ENCODE assay signal across 7 cellular contexts in the genomic region with DNA sequence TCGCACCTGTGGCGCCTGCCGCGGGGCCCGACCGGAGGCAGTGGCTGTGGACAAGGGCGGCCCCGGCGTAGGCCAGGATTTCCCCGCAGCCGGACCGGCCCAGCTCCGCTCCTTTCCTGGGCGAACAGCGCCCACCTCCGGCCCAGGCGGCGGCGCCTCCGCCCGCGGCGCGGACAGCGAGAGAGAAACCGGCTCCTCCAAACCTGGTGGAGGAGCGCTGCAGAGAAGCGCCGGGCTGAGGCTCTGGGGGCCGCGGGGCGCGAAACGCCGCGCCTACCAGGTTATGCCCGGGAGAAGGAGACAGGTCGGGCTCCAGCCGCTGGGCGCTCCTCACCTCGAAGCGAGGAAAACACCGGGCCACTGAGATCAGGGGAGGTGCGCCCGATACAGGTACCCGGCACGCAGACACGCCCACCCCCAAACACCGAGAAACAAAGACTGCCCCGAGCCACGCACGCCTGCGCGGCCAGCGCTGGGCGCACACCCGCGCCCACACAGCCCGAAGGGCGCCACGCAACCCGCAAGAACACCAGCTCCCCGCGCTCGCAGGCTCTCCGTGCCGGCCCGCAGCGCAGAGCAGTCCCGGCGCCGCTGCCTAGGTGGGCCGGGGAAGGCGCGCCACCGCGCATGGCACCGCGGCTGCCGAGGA. TPM values are rescaled to one million over a fixed set of nuclear protein-coding genes. Genes with fewer than 3 reads are reported as not detected.
A peak's percentile ranks its signal among the peaks of the same experiment; 100 is the strongest.
DNase-seq lines count a peak whose midpoint lies in the region; ATAC-seq and TF ChIP-seq lines count a peak whose summit lies in the region.

No MANE protein-coding gene starts in this region.

- peak; percentile 46 for ATAC-seq in GM21526 (IDR thresholded peaks at IDR 0.05; ENCODE audit: low FRiP score, unreplicated experiment)
- ATAC-seq in heart left ventricle: peak; percentile 17 to 70 (median 66)
- no peak for ATAC-seq in HG03135 (IDR thresholded peaks at IDR 0.05; ENCODE audit: unreplicated experiment)
- ATAC-seq in HG03280 (IDR thresholded peaks at IDR 0.05; ENCODE audit: unreplicated experiment): no peak

- H3K4me3 ChIP-seq in heart left ventricle (peak overlapping the region in 4 of 12 donors; percentile 11 to 15 (median 15)), rectal smooth muscle tissue (ENCODE audit: low read length) (peak overlapping the region; percentile 23)
- no peak overlapping the region for H3K4me3 ChIP-seq in effector memory CD4-positive, alpha-beta T cell (ENCODE audit: insufficient read depth, low read depth, low read length, poor library complexity, severe bottlenecking)

- no peak for TF ChIP-seq POLR2A in heart left ventricle (IDR thresholded peaks at IDR 0.05)

- intact Hi-C loops in heart left ventricle (cut with DNase I): loop anchor here in 6 of 10 donors (5.0 to 10.0 kb wide), 7 partner anchors 259 to 576 kb away; no protein-coding TSS in a partner anchor

- H3K27ac ChIP-seq in heart left ventricle (peak overlapping the region in 1 of 12 donors; percentile 29), rectal smooth muscle tissue (ENCODE audit: low read depth, low read length) (no peak overlapping the region)
- no peak overlapping the region for H3K27ac ChIP-seq in effector memory CD4-positive, alpha-beta T cell (ENCODE audit: insufficient read depth, low read length, poor library complexity, severe bottlenecking)

- peak; percentile 27 to 61 (median 48) for TF ChIP-seq CTCF in heart left ventricle (IDR thresholded peaks at IDR 0.05)

- WGBS in heart left ventricle, 4 donors: 20 to 34% (median 29%) methylated on average over 40 to 80 of the region's 80 CpGs

- no peaks in the 10 kb centered on the region for H3K9me3 ChIP-seq in heart left ventricle
- no peaks in the 10 kb centered on the region for H3K9me3 ChIP-seq in effector memory CD4-positive, alpha-beta T cell (ENCODE audit: control insufficient read depth, low read length)

- DNase-seq in NCI-H774 (lab: John Stamatoyannopoulos, UW) (peak; percentile 4), heart left ventricle (peak in 4 of 5 donors; percentile 40 to 74 (median 49))
- DNase-seq in effector memory CD4-positive, alpha-beta T cell: no peak

- H3K27me3 ChIP-seq in heart left ventricle: peaks cover 12 to 52% (median 28%) of the 10 kb centered on the region in 9 donors
- peaks cover 17% of the 10 kb centered on the region for H3K27me3 ChIP-seq in rectal smooth muscle tissue (ENCODE audit: control insufficient read depth, insufficient read depth, low read length)
- peaks cover 43% of the 10 kb centered on the region for H3K27me3 ChIP-seq in effector memory CD4-positive, alpha-beta T cell (replicated peaks; ENCODE audit: control insufficient read depth, insufficient read depth, low read length, poor library complexity, severe bottlenecking)

- H3K36me3 ChIP-seq in heart left ventricle (no peaks in the 10 kb centered on the region), rectal smooth muscle tissue (ENCODE audit: control insufficient read depth, insufficient read depth, low read length) (no peaks in the 10 kb centered on the region)
- no peaks in the 10 kb centered on the region for H3K36me3 ChIP-seq in effector memory CD4-positive, alpha-beta T cell (ENCODE audit: control insufficient read depth, insufficient read depth, low read length)

- H3K4me1 ChIP-seq in heart left ventricle: peaks cover 0 to 62% (median 19%) of the 10 kb centered on the region in 12 donors
- no peaks in the 10 kb centered on the region for H3K4me1 ChIP-seq in rectal smooth muscle tissue (ENCODE audit: control insufficient read depth, insufficient read depth, low read length)
- H3K4me1 ChIP-seq in effector memory CD4-positive, alpha-beta T cell (ENCODE audit: control insufficient read depth, insufficient read depth, low read length, poor library complexity, severe bottlenecking): peaks cover 26% of the 10 kb centered on the region

- no peak overlapping the region for H3K9ac ChIP-seq in rectal smooth muscle tissue (ENCODE audit: low read length)

RNA-seq across cellular contexts. Expression of gene GRID1, which starts 3.3 kb away (rescaled TPM):
- 1 to 10 TPM in 8 of 9 donors, under 1 TPM in 1; 0.93 to 3.4 (median 1.6) TPM for total RNA-seq in heart left ventricle
- polyA plus RNA-seq in heart left ventricle: 1 to 10 TPM in 1 of 2 donors, under 1 TPM in 1; 0.69 to 1.7 TPM

Comparison
In these comparisons a context has a peak if more than half of its experiments do, and no peak if none do; other contexts are left out.
1. ATAC-seq: peak in GM21526 (single experiment) and heart left ventricle (4 of 4); none in HG03135 (single experiment) and HG03280 (single experiment).
2. DNase-seq: peak in NCI-H774 (single experiment) and heart left ventricle (4 of 5); none in effector memory CD4-positive, alpha-beta T cell (0 of 3).